1 cellular context compared by ENCODE assay signal in the genomic region with DNA sequence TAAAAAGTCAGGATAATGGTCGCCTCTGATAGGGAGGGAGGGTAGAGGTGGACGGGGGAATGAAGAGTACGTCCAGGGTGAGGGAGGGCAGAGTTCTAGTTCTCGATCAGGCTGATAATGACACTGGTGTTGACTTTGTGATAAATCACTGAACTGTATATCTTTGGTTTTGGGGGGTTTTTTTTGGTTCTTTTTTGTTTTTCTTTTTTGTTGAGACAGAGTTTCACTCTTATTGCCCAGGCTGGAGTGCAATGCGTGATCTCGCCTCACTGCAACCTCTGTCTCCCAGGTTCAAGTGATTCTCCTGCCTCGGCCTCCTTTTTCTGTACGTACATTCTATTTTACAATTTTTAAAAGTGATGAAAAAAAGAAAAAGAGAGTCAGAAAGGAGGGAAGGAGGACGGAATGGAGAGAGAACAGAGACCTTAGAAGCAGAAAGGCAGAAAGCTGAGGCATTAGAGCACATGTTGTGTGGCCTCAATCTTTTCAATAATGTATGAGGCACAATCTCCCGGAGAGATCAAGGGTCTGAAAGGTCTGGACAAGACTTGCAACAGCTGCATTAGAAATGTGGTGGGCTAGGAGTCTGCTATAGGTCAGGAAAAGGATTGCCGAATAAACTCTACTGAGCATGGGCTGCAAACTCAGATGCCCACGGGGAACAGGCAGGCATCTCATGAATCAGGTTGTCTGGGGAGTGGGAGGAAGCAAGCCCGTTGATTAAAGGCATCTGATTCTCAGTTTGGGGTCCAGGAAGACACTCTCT.
TF ChIP-seq lines count a peak whose summit lies in the region.

No MANE protein-coding gene starts in this region.

TF ChIP-seq in WTC11, 78 proteins besides CTCF, POLR2A, EP300 and RAD21 (continued from another document):
- TF ChIP-seq ZNF281 (CRISPR knock-in tag; IDR thresholded peaks at IDR 0.05) (no peak), ZNF121 (CRISPR knock-in tag; IDR thresholded peaks at IDR 0.05) (no peak), ZNF232 (CRISPR knock-in tag; IDR thresholded peaks at IDR 0.05) (no peak)
TF ChIP-seq in WTC11: peak in this region for 0.
